Comparison of ENCODE assay signal across 14 cellular contexts in the genomic region with DNA sequence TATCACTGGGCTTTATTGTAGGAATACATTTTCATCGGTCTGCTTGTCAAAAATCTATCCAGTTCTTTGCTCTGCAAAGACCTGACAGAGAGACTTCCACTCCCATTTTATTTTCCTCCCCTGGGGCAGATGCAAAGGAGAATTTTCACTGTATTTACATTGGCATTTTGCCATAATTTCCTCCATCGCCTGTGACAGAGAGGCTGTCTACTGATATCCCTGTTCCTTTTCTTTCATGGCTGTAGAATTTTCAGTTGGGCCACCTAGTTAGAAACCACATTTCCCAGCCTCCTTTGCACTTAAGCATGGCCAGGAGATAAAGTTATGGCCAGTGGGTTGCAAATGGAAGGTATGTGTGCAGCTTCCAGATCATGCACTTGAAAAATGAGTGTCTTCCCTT.
DNase-seq lines count a peak whose midpoint lies in the region; TF ChIP-seq lines count a peak whose summit lies in the region.
"Had no signal": no experiment of that assay in that cellular context is flagged by ENCODE, and none has a peak within 500 bp of the region (broad histone marks: within the 10 kb centered on the region; RNA-seq: fewer than 3 reads in every experiment).

No MANE protein-coding gene starts in this region.

- H3K27ac ChIP-seq in VCaP, result peak overlapping the region; percentile 47
- H3K27ac ChIP-seq: left ventricle myocardium inferior, spleen had no signal

- TF ChIP-seq CTCF in VCaP (conservative IDR thresholded peaks at IDR 0.05), result no peak

- DNase-seq in DMS79 (lab: John Stamatoyannopoulos, UW) (peak; percentile 32), NCI-H128 (lab: John Stamatoyannopoulos, UW; ENCODE audit: unreplicated experiment) (peak; percentile 50), NCI-H2196 treated with DMSO at 0.1 percent for 48 hours (lab: John Stamatoyannopoulos, UW; ENCODE audit: unreplicated experiment) (peak; percentile 3), GM19240 (ENCODE audit: insufficient read length, low spot score) (no peak), germinal center (ENCODE audit: low spot score) (no peak), globus pallidus (ENCODE audit: low spot score) (no peak)
- DNase-seq in activated T-cell treated with anti-CD3 and anti-CD28 coated beads, Interleukin-2, amount 50 U/mL, for 1 hour, result no peak
- DNase-seq: activated CD8-positive, alpha-beta memory T cell treated with anti-CD3 and anti-CD28 coated beads, Interleukin-2, amount 50 U/mL, for 4 hours; activated naive CD4-positive, alpha-beta T cell treated with anti-CD3 and anti-CD28 coated beads, Interleukin-2, amount 10 ng/mL, durations not matched to agents 7 days and 5 days; left ventricle myocardium inferior; spleen; stimulated activated naive CD8-positive, alpha-beta T cell treated with anti-CD3 and anti-CD28 coated beads, Interleukin-15, Interleukin-2, amounts not matched to agents 100 U/mL and 50 U/mL, for 24 hours; T-helper 17 cell had no signal

Comparison
In these comparisons a context has a peak if more than half of its experiments do, and no peak if none do; other contexts are left out.
1. DNase-seq: peak in DMS79 (single experiment), NCI-H128 (single experiment) and NCI-H2196 treated with DMSO at 0.1 percent for 48 hours (single experiment); none in GM19240 (single experiment), activated T-cell treated with anti-CD3 and anti-CD28 coated beads, Interleukin-2, amount 50 U/mL, for 1 hour (single experiment), germinal center (single experiment) and globus pallidus (single experiment).